ENCODE assay signal across 20 cellular contexts in the genomic region with DNA sequence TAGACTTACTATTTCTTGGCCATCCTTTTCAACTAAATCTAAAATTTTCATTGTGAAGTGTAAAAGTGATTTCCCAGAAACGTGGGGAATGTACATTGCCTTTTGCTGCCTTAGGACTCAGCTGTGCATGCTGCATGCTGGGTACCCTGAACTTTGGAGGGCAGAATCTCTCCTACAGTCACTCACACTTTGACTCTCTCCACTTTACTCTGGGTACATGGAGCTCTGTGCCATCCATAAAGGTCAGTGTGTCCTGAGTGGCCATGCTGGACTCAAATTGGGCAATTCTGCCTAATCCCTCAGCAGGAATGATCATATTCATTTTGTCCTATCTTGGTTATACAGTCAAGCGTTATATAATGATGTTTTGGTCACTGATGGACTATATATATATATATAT.
A peak's percentile ranks its signal among the peaks of the same experiment; 100 is the strongest.
DNase-seq lines count a peak whose midpoint lies in the region; ATAC-seq, FAIRE-seq and TF ChIP-seq lines count a peak whose summit lies in the region.
"Had no signal": no experiment of that assay in that cellular context is flagged by ENCODE, and none has a peak within 500 bp of the region (broad histone marks: within the 10 kb centered on the region; RNA-seq: fewer than 3 reads in every experiment).

No MANE protein-coding gene starts in this region.

- ATAC-seq in A549 (no peak), left lobe of liver (peak; percentile 72)
- ATAC-seq in natural killer cell treated with Interleukin-12 subunit alpha and Interleukin-12 subunit beta and Interleukin-15 and Interleukin-18, amount 100 ng/mL, for 72 hours, result no peak
- ATAC-seq in activated CD8-positive, alpha-beta T cell treated with anti-CD3 and anti-CD28 coated beads for 36 hours, result no peak
- ATAC-seq: CD8-positive, alpha-beta T cell had no signal

- POLR2A ChIA-PET in A549 (lab: Yijun Ruan, JAX) (no interaction called here), Caco-2 (lab: Charles Lee) (no interaction called here)
- POLR2A ChIA-PET in activated CD8-positive, alpha-beta T cell treated with anti-CD3 and anti-CD28 coated beads for 36 hours (lab: Charles Lee), result no interaction called here

- H3K27ac Mint-ChIP-seq in Caco-2 (ENCODE audit: unreplicated experiment), result peak overlapping the region; percentile 55
- H3K27ac Mint-ChIP-seq in natural killer cell treated with Interleukin-12 subunit alpha and Interleukin-12 subunit beta and Interleukin-15 and Interleukin-18, amount 100 ng/mL, for 72 hours, result peak overlapping the region in 1 of 2 donors; percentile 54
- no peak overlapping the region for H3K27ac Mint-ChIP-seq in activated CD8-positive, alpha-beta T cell treated with anti-CD3 and anti-CD28 coated beads for 36 hours
- H3K27ac Mint-ChIP-seq: B cell; CD4-positive, CD25-positive, alpha-beta regulatory T cell; CD8-positive, alpha-beta T cell; HFFc6 had no signal

- no peak overlapping the region for H3K4me2 ChIP-seq in A549
- H3K4me2 ChIP-seq: BLaER1 had no signal

- no peak for TF ChIP-seq EP300 in A549 (IDR thresholded peaks at IDR 0.05)

- 86% methylated on average over 2 of the region's 2 CpGs for WGBS in A549 (ENCODE audit: missing lambda C conversion rate)

- intact Hi-C loops in Caco-2 (cut with micrococcal nuclease; ENCODE audit: unreplicated experiment), result loop anchor here (10.0 kb wide), 1 partner anchor 448 kb away; no protein-coding TSS in a partner anchor
- intact Hi-C loops in activated CD8-positive, alpha-beta T cell treated with anti-CD3 and anti-CD28 coated beads for 36 hours (cut with micrococcal nuclease), result no loop called here

- TF ChIP-seq POLR2A in A549 (IDR thresholded peaks at IDR 0.05; ENCODE audit: low read length), result no peak

- H3K27me3 ChIP-seq in Caco-2 (replicated peaks; ENCODE audit: control insufficient read depth, insufficient read depth, low read length), result no peaks in the 10 kb centered on the region
- H3K27me3 ChIP-seq: BLaER1 had no signal

- no TSS peak for BruUV-seq in Caco-2 (replicated peaks; lab: Mats Ljungman, UMichigan)

- H3K27ac ChIP-seq in A549, result peak overlapping the region; percentile 71 to 83; a peak in 4 of 6 replicates
- H3K27ac ChIP-seq: BLaER1 had no signal

- no peaks in the 10 kb centered on the region for H3K27me3 Mint-ChIP-seq in Caco-2 (ENCODE audit: insufficient read depth, unreplicated experiment)
- no peaks in the 10 kb centered on the region for H3K27me3 Mint-ChIP-seq in natural killer cell treated with Interleukin-12 subunit alpha and Interleukin-12 subunit beta and Interleukin-15 and Interleukin-18, amount 100 ng/mL, for 72 hours
- no peaks in the 10 kb centered on the region for H3K27me3 Mint-ChIP-seq in activated CD8-positive, alpha-beta T cell treated with anti-CD3 and anti-CD28 coated beads for 36 hours
- H3K27me3 Mint-ChIP-seq: B cell had no signal

- no peak for FAIRE-seq in A549 (lab: Jason Lieb, UNC)
- FAIRE-seq: D721Med, GM12892, H54 had no signal

- H3K4me3 ChIP-seq in A549, result no peak overlapping the region
- H3K4me3 ChIP-seq in Caco-2 (ENCODE audit: low read depth, low read length), result no peak overlapping the region
- H3K4me3 ChIP-seq: BLaER1, HAP-1 had no signal

- CTCF ChIA-PET in A549 (lab: Yijun Ruan, JAX), result interaction anchor here (1.0 to 1.5 kb wide), 3 partner anchors 356 to 448 kb away, joined by 3 to 5 read pairs (median 4); no protein-coding TSS in a partner anchor
- CTCF ChIA-PET in Caco-2 (lab: Charles Lee), result no interaction called here
- CTCF ChIA-PET in activated CD8-positive, alpha-beta T cell treated with anti-CD3 and anti-CD28 coated beads for 36 hours (lab: Charles Lee), result interaction anchor here (1.2 to 1.4 kb wide), 2 partner anchors 9 to 143 kb away, joined by 3 to 4 read pairs; no protein-coding TSS in a partner anchor

- no peak for TF ChIP-seq CTCF in A549 (IDR thresholded peaks at IDR 0.05)
- TF ChIP-seq CTCF in Caco-2 (IDR thresholded peaks at IDR 0.05; ENCODE audit: insufficient read depth in 1 of 2, low read depth in 1 of 2, low read length in 1 of 2, severe bottlenecking in 1 of 2, unreplicated experiment in 1 of 2), result no peak
- no peak for TF ChIP-seq CTCF in activated CD8-positive, alpha-beta T cell treated with anti-CD3 and anti-CD28 coated beads for 36 hours (IDR thresholded peaks at IDR 0.05)

- H3K36me3 ChIP-seq in Caco-2 (ENCODE audit: control insufficient read depth, insufficient read depth, low read length), result no peaks in the 10 kb centered on the region
- H3K36me3 ChIP-seq: BLaER1, HAP-1 had no signal

- peaks cover 45% of the 10 kb centered on the region for H3K4me1 Mint-ChIP-seq in Caco-2 (ENCODE audit: low read depth, unreplicated experiment)
- H3K4me1 Mint-ChIP-seq in natural killer cell treated with Interleukin-12 subunit alpha and Interleukin-12 subunit beta and Interleukin-15 and Interleukin-18, amount 100 ng/mL, for 72 hours (ENCODE audit: low read depth in 2 of 2), result peaks cover 23 to 27% of the 10 kb centered on the region in 2 donors
- peaks cover 16% of the 10 kb centered on the region for H3K4me1 Mint-ChIP-seq in activated CD8-positive, alpha-beta T cell treated with anti-CD3 and anti-CD28 coated beads for 36 hours (ENCODE audit: low read depth)

- H3K4me1 ChIP-seq in A549 (peaks cover 53% of the 10 kb centered on the region), Caco-2 (peaks cover 43% of the 10 kb centered on the region)
- H3K4me1 ChIP-seq: HAP-1 had no signal

- H3K4me3 Mint-ChIP-seq in Caco-2 (ENCODE audit: unreplicated experiment), result no peak overlapping the region
- no peak overlapping the region for H3K4me3 Mint-ChIP-seq in natural killer cell treated with Interleukin-12 subunit alpha and Interleukin-12 subunit beta and Interleukin-15 and Interleukin-18, amount 100 ng/mL, for 72 hours
- no peak overlapping the region for H3K4me3 Mint-ChIP-seq in activated CD8-positive, alpha-beta T cell treated with anti-CD3 and anti-CD28 coated beads for 36 hours
- H3K4me3 Mint-ChIP-seq: B cell; CD4-positive, CD25-positive, alpha-beta regulatory T cell; CD8-positive, alpha-beta T cell; HFFc6 had no signal

- TF ChIP-seq RAD21 in A549 (conservative IDR thresholded peaks at IDR 0.05 in 1 of 2, IDR thresholded peaks at IDR 0.05 in 1 of 2), result no peak

- no peaks in the 10 kb centered on the region for H3K36me3 Mint-ChIP-seq in Caco-2 (ENCODE audit: insufficient read depth, unreplicated experiment)
- H3K36me3 Mint-ChIP-seq in natural killer cell treated with Interleukin-12 subunit alpha and Interleukin-12 subunit beta and Interleukin-15 and Interleukin-18, amount 100 ng/mL, for 72 hours, result no peaks in the 10 kb centered on the region
- no peaks in the 10 kb centered on the region for H3K36me3 Mint-ChIP-seq in activated CD8-positive, alpha-beta T cell treated with anti-CD3 and anti-CD28 coated beads for 36 hours (ENCODE audit: low read depth)
- H3K36me3 Mint-ChIP-seq: CD4-positive, CD25-positive, alpha-beta regulatory T cell; CD8-positive, alpha-beta T cell had no signal

- DNase-seq in A549 (ENCODE audit: low read depth in 1 of 2, low spot score in 1 of 2) (no peak), Caco-2 (no peak), left lobe of liver (ENCODE audit: low spot score) (no peak), GF-D8 (lab: John Stamatoyannopoulos, UW) (no peak)
- no peak for DNase-seq in natural killer cell treated with Interleukin-12 subunit alpha and Interleukin-12 subunit beta and Interleukin-15 and Interleukin-18, amount 100 ng/mL, for 72 hours (ENCODE audit: low spot score)
- DNase-seq in activated CD8-positive, alpha-beta T cell treated with anti-CD3 and anti-CD28 coated beads for 36 hours, result no peak
- DNase-seq: CD4-positive, CD25-positive, alpha-beta regulatory T cell; CD8-positive, alpha-beta T cell; DMS 273 treated with DMSO at 0.1 percent for 48 hours; DMS79; EL; GDM1; GOT3; HFFc6 had no signal

- no peaks in the 10 kb centered on the region for H3K9me3 Mint-ChIP-seq in Caco-2 (ENCODE audit: unreplicated experiment)
- no peaks in the 10 kb centered on the region for H3K9me3 Mint-ChIP-seq in natural killer cell treated with Interleukin-12 subunit alpha and Interleukin-12 subunit beta and Interleukin-15 and Interleukin-18, amount 100 ng/mL, for 72 hours
- H3K9me3 Mint-ChIP-seq in activated CD8-positive, alpha-beta T cell treated with anti-CD3 and anti-CD28 coated beads for 36 hours, result no peaks in the 10 kb centered on the region
- H3K9me3 Mint-ChIP-seq: CD4-positive, CD25-positive, alpha-beta regulatory T cell; CD8-positive, alpha-beta T cell; HFFc6 had no signal

- no peaks in the 10 kb centered on the region for H3K9me3 ChIP-seq in A549
- H3K9me3 ChIP-seq in Caco-2, result no peaks in the 10 kb centered on the region
- H3K9me3 ChIP-seq: BLaER1, HAP-1 had no signal

TF ChIP-seq in A549, 52 proteins besides CTCF, POLR2A, EP300 and RAD21 (continues in another document):
- TF ChIP-seq CBX8 (IDR thresholded peaks at IDR 0.05) (no peak), NPAS2 (CRISPR knock-in tag; IDR thresholded peaks at IDR 0.05; ENCODE audit: borderline replicate concordance) (no peak), POLR2AphosphoS2 (conservative IDR thresholded peaks at IDR 0.05; ENCODE audit: low read length) (no peak), ZSCAN20 (CRISPR knock-in tag; IDR thresholded peaks at IDR 0.05) (no peak)
- TF ChIP-seq, protein P1, sequence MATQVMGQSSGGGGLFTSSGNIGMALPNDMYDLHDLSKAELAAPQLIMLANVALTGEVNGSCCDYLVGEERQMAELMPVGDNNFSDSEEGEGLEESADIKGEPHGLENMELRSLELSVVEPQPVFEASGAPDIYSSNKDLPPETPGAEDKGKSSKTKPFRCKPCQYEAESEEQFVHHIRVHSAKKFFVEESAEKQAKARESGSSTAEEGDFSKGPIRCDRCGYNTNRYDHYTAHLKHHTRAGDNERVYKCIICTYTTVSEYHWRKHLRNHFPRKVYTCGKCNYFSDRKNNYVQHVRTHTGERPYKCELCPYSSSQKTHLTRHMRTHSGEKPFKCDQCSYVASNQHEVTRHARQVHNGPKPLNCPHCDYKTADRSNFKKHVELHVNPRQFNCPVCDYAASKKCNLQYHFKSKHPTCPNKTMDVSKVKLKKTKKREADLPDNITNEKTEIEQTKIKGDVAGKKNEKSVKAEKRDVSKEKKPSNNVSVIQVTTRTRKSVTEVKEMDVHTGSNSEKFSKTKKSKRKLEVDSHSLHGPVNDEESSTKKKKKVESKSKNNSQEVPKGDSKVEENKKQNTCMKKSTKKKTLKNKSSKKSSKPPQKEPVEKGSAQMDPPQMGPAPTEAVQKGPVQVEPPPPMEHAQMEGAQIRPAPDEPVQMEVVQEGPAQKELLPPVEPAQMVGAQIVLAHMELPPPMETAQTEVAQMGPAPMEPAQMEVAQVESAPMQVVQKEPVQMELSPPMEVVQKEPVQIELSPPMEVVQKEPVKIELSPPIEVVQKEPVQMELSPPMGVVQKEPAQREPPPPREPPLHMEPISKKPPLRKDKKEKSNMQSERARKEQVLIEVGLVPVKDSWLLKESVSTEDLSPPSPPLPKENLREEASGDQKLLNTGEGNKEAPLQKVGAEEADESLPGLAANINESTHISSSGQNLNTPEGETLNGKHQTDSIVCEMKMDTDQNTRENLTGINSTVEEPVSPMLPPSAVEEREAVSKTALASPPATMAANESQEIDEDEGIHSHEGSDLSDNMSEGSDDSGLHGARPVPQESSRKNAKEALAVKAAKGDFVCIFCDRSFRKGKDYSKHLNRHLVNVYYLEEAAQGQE (IDR thresholded peaks at IDR 0.05), result no peak
